ENCODE assay signal across 20 cellular contexts in the genomic region with DNA sequence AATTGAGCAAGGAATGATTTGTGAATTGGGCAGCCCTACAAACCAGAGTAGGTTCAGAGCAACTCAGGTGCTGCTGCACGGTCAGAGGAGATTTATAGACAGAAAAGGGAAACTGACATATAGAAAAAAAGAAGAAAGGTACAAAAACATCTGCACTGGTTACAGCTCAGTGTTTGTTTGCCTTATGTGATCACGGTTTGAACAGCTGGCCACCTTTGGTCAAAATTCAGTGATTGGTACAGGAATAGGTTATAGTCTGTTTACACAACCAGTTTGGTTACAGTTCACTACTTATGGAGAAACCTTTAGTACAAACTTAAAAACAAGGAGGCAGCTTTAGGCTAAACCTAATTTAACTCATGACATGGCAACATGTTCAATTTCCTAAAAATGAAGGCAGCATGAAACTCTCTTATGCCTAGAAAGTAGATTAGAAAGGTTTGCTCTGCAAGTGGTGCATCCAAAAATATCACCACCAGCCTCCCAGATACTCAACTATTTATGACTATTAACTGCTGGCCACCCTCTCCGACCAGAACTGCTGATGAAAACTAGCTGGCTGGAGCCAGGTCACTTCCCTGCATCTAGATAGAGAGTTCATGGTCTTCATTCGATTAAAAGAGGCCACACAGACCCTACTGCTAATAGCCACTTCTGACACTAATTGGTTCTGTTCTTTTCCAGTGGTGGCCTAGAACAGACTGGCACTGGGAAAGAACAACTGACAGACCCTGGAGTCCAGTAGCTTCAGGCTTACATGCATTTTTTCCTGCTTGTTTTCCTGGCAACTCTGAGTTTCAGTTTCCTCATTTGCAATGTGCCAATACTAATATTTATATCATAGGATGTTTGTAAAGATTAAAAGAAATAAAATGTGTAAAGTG.
DNase-seq lines count a peak whose midpoint lies in the region; ATAC-seq and TF ChIP-seq lines count a peak whose summit lies in the region.
"Had no signal": no experiment of that assay in that cellular context is flagged by ENCODE, and none has a peak within 500 bp of the region (broad histone marks: within the 10 kb centered on the region; RNA-seq: fewer than 3 reads in every experiment).

No MANE protein-coding gene starts in this region.

- no peaks in the 10 kb centered on the region for H3K36me3 ChIP-seq in mucosa of descending colon (ENCODE audit: low read depth)

- no peaks in the 10 kb centered on the region for H3K9me3 ChIP-seq in mucosa of descending colon

- intact Hi-C loops in left ventricle myocardium superior (cut with micrococcal nuclease): no loop called here
- intact Hi-C loops in mucosa of descending colon (cut with DNase I, micrococcal nuclease): no loop called here

- no peak for TF ChIP-seq CTCF in mucosa of descending colon (IDR thresholded peaks at IDR 0.05)

- no peak overlapping the region for H3K4me3 ChIP-seq in mucosa of descending colon
- H3K4me3 ChIP-seq: GM12878, SK-N-MC had no signal

- H3K4me1 ChIP-seq in mucosa of descending colon (ENCODE audit: low read depth): no peaks in the 10 kb centered on the region

- peak; percentile 6 for DNase-seq in NCI-H748 (lab: John Stamatoyannopoulos, UW; ENCODE audit: unreplicated experiment)
- no peak for DNase-seq in NCI-H748 treated with DMSO at 0.1 percent for 48 hours (lab: John Stamatoyannopoulos, UW)
- DNase-seq in NCI-H69 (lab: John Stamatoyannopoulos, UW): peak; percentile 23
- DNase-seq in left ventricle myocardium superior: no peak
- DNase-seq in mucosa of descending colon: peak in 1 of 3 donors; percentile 23
- no peak for DNase-seq in effector CD4-positive, alpha-beta T cell
- DNase-seq in stimulated activated CD4-positive, alpha-beta T cell treated with anti-CD3 and anti-CD28 coated beads, Interleukin-1b, Interleukin-23, amount 100 ng/mL, for 48 hours: no peak
- DNase-seq: CD4-positive, alpha-beta T cell; DMS153; EL; H9; Karpas-422; NCI-H1048; NCI-H2081; NCI-H2171 treated with DMSO at 0.1 percent for 48 hours; NCI-H446 treated with DMSO at 0.1 percent for 48 hours had no signal

- ATAC-seq in left ventricle myocardium superior: peak; percentile 86
- peak; percentile 64 for ATAC-seq in mucosa of descending colon
- ATAC-seq in GM21447 (IDR thresholded peaks at IDR 0.05; ENCODE audit: unreplicated experiment): no peak
- ATAC-seq: GM12878, Panc1 had no signal

Comparison
In these comparisons a context has a peak if more than half of its experiments do, and no peak if none do; other contexts are left out.
1. DNase-seq: peak in NCI-H748 (single experiment) and NCI-H69 (single experiment); none in NCI-H748 treated with DMSO at 0.1 percent for 48 hours (single experiment), left ventricle myocardium superior (single experiment), effector CD4-positive, alpha-beta T cell (single experiment) and stimulated activated CD4-positive, alpha-beta T cell treated with anti-CD3 and anti-CD28 coated beads, Interleukin-1b, Interleukin-23, amount 100 ng/mL, for 48 hours (single experiment).